ENCODE assay signal across 1 cellular context in the genomic region with DNA sequence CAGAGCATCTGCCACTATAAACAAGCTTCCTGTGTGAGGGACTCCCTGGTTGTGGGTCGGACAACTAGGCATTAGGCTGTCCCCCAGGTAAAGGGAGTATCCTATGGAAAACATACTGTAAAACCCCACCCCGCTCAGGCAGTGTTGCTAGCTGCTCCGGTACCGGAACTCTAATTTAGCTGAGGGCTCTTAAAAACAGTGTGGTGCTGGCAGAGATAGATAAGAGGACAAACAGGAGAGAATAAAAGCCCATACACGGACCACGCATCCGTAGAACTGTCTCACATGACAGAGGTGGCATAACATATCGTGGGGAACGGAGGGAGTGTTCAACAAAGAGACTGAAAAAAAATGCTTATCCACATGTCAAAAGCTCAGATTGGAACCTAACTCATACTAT.
TF ChIP-seq lines count a peak whose summit lies in the region.

No MANE protein-coding gene starts in this region.

TF ChIP-seq in K562, 482 proteins besides CTCF, POLR2A, EP300 and RAD21 (continued from another document and continues in another):
- TF ChIP-seq BRF1 (IDR thresholded peaks at IDR 0.05; ENCODE audit: borderline replicate concordance, extremely low read depth, insufficient read length), result no peak
- TF ChIP-seq ZNF354B (CRISPR knock-in tag; IDR thresholded peaks at IDR 0.05), result no peak
- TF ChIP-seq ZNF134 (CRISPR knock-in tag; conservative IDR thresholded peaks at IDR 0.05), result no peak
- TF ChIP-seq GABPA (tag; conservative IDR thresholded peaks at IDR 0.05; ENCODE audit: low read depth), result peak; percentile 62; the same call in 1 of the 2 replicates
- TF ChIP-seq ETV5 (CRISPR knock-in tag; IDR thresholded peaks at IDR 0.05; ENCODE audit: low read depth), result peak; percentile 72
- TF ChIP-seq TOE1 (IDR thresholded peaks at IDR 0.05; ENCODE audit: borderline replicate concordance), result no peak
- no peak for TF ChIP-seq TOE1 (CRISPR knock-in tag; IDR thresholded peaks at IDR 0.05; ENCODE audit: borderline replicate concordance, low read depth)
- TF ChIP-seq SREBF2 (CRISPR knock-in tag; IDR thresholded peaks at IDR 0.05), result no peak
- no peak for TF ChIP-seq U2AF2 (optimal IDR thresholded peaks at IDR 0.05; ENCODE audit: low read depth, low read length)
- TF ChIP-seq NUFIP1 (IDR thresholded peaks at IDR 0.05; ENCODE audit: partially characterized antibody), result no peak
- TF ChIP-seq FIP1L1 (IDR thresholded peaks at IDR 0.05; ENCODE audit: low read depth, low read length, poor library complexity, severe bottlenecking), result no peak
- TF ChIP-seq MECOM (CRISPR knock-in tag; IDR thresholded peaks at IDR 0.05), result no peak
- TF ChIP-seq MEIS2 (IDR thresholded peaks at IDR 0.05; ENCODE audit: partially characterized antibody), result no peak
- no peak for TF ChIP-seq FOXM1 (IDR thresholded peaks at IDR 0.05; ENCODE audit: low read depth)
- no peak for TF ChIP-seq FOXM1 (CRISPR knock-in tag; IDR thresholded peaks at IDR 0.05; ENCODE audit: low read depth)
- no peak for TF ChIP-seq CHD4 (IDR thresholded peaks at IDR 0.05; ENCODE audit: insufficient read depth, insufficient replicate concordance, low read depth, low read length, poor library complexity, severe bottlenecking)
- no peak for TF ChIP-seq HMGXB4 (CRISPR knock-in tag; IDR thresholded peaks at IDR 0.05)
- TF ChIP-seq HNRNPH1 (optimal IDR thresholded peaks at IDR 0.05; ENCODE audit: low read depth, low read length), result no peak
- TF ChIP-seq ESRRA (IDR thresholded peaks at IDR 0.05; ENCODE audit: borderline replicate concordance, low read depth), result no peak
- peak in 1 of 2 experiments; percentile 58; a peak in 2 of 4 replicates for TF ChIP-seq KDM1A (IDR thresholded peaks at IDR 0.05)
- TF ChIP-seq L3MBTL2 (IDR thresholded peaks at IDR 0.05), result 0 out of 2 replicates have a peak, but pooled peaks have one; percentile 19
- no peak for TF ChIP-seq CHD2 (IDR thresholded peaks at IDR 0.05; ENCODE audit: low read depth, low read length)
- no peak for TF ChIP-seq ZNF76 (CRISPR knock-in tag; IDR thresholded peaks at IDR 0.05; ENCODE audit: borderline replicate concordance)
- no peak for TF ChIP-seq HDAC6 (IDR thresholded peaks at IDR 0.05; ENCODE audit: low read depth, low read length)
- no peak for TF ChIP-seq BCOR (IDR thresholded peaks at IDR 0.05)
- no peak for TF ChIP-seq NR2F6 (CRISPR knock-in tag; IDR thresholded peaks at IDR 0.05)
- no peak for TF ChIP-seq STAG1 (CRISPR knock-in tag; IDR thresholded peaks at IDR 0.05; ENCODE audit: borderline replicate concordance)
- no peak for TF ChIP-seq TAF7 (tag; IDR thresholded peaks at IDR 0.05)
- TF ChIP-seq USF1 (CRISPR knock-in tag; IDR thresholded peaks at IDR 0.05), result no peak
- TF ChIP-seq, protein P1, sequence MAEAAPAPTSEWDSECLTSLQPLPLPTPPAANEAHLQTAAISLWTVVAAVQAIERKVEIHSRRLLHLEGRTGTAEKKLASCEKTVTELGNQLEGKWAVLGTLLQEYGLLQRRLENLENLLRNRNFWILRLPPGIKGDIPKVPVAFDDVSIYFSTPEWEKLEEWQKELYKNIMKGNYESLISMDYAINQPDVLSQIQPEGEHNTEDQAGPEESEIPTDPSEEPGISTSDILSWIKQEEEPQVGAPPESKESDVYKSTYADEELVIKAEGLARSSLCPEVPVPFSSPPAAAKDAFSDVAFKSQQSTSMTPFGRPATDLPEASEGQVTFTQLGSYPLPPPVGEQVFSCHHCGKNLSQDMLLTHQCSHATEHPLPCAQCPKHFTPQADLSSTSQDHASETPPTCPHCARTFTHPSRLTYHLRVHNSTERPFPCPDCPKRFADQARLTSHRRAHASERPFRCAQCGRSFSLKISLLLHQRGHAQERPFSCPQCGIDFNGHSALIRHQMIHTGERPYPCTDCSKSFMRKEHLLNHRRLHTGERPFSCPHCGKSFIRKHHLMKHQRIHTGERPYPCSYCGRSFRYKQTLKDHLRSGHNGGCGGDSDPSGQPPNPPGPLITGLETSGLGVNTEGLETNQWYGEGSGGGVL (CRISPR knock-in tag; IDR thresholded peaks at IDR 0.05), result no peak
- TF ChIP-seq MYC (IDR thresholded peaks at IDR 0.05; ENCODE audit: low read depth, low read length), result no peak
- TF ChIP-seq MYC (CRISPR knock-in tag; IDR thresholded peaks at IDR 0.05; ENCODE audit: borderline replicate concordance, low read depth), result no peak
- TF ChIP-seq, protein P2, sequence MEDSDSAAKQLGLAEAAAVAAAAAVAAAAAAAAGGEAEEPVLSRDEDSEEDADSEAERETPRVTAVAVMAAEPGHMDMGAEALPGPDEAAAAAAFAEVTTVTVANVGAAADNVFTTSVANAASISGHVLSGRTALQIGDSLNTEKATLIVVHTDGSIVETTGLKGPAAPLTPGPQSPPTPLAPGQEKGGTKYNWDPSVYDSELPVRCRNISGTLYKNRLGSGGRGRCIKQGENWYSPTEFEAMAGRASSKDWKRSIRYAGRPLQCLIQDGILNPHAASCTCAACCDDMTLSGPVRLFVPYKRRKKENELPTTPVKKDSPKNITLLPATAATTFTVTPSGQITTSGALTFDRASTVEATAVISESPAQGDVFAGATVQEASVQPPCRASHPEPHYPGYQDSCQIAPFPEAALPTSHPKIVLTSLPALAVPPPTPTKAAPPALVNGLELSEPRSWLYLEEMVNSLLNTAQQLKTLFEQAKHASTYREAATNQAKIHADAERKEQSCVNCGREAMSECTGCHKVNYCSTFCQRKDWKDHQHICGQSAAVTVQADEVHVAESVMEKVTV (CRISPR knock-in tag; IDR thresholded peaks at IDR 0.05), result no peak
- peak; percentile 51 for TF ChIP-seq MTA2 (IDR thresholded peaks at IDR 0.05; ENCODE audit: low read depth)
- no peak for TF ChIP-seq ZC3H4 (CRISPR knock-in tag; IDR thresholded peaks at IDR 0.05; ENCODE audit: borderline replicate concordance)
- no peak for TF ChIP-seq ZNF23 (CRISPR knock-in tag; IDR thresholded peaks at IDR 0.05)
- TF ChIP-seq ERF (CRISPR knock-in tag; IDR thresholded peaks at IDR 0.05), result no peak
- TF ChIP-seq BRCA1 (IDR thresholded peaks at IDR 0.05), result no peak
- TF ChIP-seq BRCA1 (CRISPR knock-in tag; IDR thresholded peaks at IDR 0.05), result no peak
- TF ChIP-seq HDAC2 (IDR thresholded peaks at IDR 0.05), result no peak
- TF ChIP-seq RNF219 (CRISPR knock-in tag; IDR thresholded peaks at IDR 0.05), result no peak
- TF ChIP-seq, protein P3, sequence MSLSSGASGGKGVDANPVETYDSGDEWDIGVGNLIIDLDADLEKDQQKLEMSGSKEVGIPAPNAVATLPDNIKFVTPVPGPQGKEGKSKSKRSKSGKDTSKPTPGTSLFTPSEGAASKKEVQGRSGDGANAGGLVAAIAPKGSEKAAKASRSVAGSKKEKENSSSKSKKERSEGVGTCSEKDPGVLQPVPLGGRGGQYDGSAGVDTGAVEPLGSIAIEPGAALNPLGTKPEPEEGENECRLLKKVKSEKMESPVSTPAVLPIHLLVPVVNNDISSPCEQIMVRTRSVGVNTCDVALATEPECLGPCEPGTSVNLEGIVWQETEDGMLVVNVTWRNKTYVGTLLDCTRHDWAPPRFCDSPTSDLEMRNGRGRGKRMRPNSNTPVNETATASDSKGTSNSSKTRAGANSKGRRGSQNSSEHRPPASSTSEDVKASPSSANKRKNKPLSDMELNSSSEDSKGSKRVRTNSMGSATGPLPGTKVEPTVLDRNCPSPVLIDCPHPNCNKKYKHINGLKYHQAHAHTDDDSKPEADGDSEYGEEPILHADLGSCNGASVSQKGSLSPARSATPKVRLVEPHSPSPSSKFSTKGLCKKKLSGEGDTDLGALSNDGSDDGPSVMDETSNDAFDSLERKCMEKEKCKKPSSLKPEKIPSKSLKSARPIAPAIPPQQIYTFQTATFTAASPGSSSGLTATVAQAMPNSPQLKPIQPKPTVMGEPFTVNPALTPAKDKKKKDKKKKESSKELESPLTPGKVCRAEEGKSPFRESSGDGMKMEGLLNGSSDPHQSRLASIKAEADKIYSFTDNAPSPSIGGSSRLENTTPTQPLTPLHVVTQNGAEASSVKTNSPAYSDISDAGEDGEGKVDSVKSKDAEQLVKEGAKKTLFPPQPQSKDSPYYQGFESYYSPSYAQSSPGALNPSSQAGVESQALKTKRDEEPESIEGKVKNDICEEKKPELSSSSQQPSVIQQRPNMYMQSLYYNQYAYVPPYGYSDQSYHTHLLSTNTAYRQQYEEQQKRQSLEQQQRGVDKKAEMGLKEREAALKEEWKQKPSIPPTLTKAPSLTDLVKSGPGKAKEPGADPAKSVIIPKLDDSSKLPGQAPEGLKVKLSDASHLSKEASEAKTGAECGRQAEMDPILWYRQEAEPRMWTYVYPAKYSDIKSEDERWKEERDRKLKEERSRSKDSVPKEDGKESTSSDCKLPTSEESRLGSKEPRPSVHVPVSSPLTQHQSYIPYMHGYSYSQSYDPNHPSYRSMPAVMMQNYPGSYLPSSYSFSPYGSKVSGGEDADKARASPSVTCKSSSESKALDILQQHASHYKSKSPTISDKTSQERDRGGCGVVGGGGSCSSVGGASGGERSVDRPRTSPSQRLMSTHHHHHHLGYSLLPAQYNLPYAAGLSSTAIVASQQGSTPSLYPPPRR (CRISPR knock-in tag; IDR thresholded peaks at IDR 0.05; ENCODE audit: borderline replicate concordance), result no peak
- TF ChIP-seq, protein P4, sequence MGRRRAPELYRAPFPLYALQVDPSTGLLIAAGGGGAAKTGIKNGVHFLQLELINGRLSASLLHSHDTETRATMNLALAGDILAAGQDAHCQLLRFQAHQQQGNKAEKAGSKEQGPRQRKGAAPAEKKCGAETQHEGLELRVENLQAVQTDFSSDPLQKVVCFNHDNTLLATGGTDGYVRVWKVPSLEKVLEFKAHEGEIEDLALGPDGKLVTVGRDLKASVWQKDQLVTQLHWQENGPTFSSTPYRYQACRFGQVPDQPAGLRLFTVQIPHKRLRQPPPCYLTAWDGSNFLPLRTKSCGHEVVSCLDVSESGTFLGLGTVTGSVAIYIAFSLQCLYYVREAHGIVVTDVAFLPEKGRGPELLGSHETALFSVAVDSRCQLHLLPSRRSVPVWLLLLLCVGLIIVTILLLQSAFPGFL (CRISPR knock-in tag; IDR thresholded peaks at IDR 0.05), result no peak
- TF ChIP-seq SRSF3 (IDR thresholded peaks at IDR 0.05; ENCODE audit: insufficient read depth, low read length), result no peak
- TF ChIP-seq NONO (IDR thresholded peaks at IDR 0.05; ENCODE audit: low read depth in 2 of 2, low read length in 1 of 2), result no peak
- TF ChIP-seq GATA2 (CRISPR knock-in tag; IDR thresholded peaks at IDR 0.05), result peak; percentile 21; the same call in 1 of the 2 replicates
- TF ChIP-seq SLC30A9 (CRISPR knock-in tag; IDR thresholded peaks at IDR 0.05), result no peak
- TF ChIP-seq ZNF212 (CRISPR knock-in tag; IDR thresholded peaks at IDR 0.05), result no peak
- TF ChIP-seq ETV1 (tag; conservative IDR thresholded peaks at IDR 0.05; ENCODE audit: low read depth), result peak; percentile 91
- no peak for TF ChIP-seq POLR3G (IDR thresholded peaks at IDR 0.05; ENCODE audit: extremely low read depth, insufficient read length, insufficient replicate concordance)
- TF ChIP-seq HDAC1 (IDR thresholded peaks at IDR 0.05), result no peak
- no peak for TF ChIP-seq HNRNPK (IDR thresholded peaks at IDR 0.05; ENCODE audit: low read depth, low read length, poor library complexity, severe bottlenecking)
- TF ChIP-seq, protein P5, sequence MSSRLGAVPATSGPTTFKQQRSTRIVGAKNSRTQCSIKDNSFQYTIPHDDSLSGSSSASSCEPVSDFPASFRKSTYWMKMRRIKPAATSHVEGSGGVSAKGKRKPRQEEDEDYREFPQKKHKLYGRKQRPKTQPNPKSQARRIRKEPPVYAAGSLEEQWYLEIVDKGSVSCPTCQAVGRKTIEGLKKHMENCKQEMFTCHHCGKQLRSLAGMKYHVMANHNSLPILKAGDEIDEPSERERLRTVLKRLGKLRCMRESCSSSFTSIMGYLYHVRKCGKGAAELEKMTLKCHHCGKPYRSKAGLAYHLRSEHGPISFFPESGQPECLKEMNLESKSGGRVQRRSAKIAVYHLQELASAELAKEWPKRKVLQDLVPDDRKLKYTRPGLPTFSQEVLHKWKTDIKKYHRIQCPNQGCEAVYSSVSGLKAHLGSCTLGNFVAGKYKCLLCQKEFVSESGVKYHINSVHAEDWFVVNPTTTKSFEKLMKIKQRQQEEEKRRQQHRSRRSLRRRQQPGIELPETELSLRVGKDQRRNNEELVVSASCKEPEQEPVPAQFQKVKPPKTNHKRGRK (tag; IDR thresholded peaks at IDR 0.05), result no peak
- TF ChIP-seq SUPT5H (IDR thresholded peaks at IDR 0.05), result no peak
- no peak for TF ChIP-seq DACH1 (IDR thresholded peaks at IDR 0.05; ENCODE audit: partially characterized antibody)
- 0 out of 2 replicates have a peak, but pooled peaks have one; percentile 24 for TF ChIP-seq LCOR (CRISPR knock-in tag; IDR thresholded peaks at IDR 0.05)
- TF ChIP-seq ZNF263 (CRISPR knock-in tag; IDR thresholded peaks at IDR 0.05; ENCODE audit: borderline replicate concordance), result no peak
- no peak for TF ChIP-seq ZNF75A (CRISPR knock-in tag; IDR thresholded peaks at IDR 0.05)
- TF ChIP-seq SIN3A (IDR thresholded peaks at IDR 0.05; ENCODE audit: borderline replicate concordance in 2 of 2, control insufficient read depth in 1 of 2, low read depth in 2 of 2, low read length in 2 of 2), result no peak
